Comparison of ENCODE assay signal across 2 cellular contexts in genomic region chr12:21118760-21119159, GRCh38.
TF ChIP-seq lines count a peak whose summit lies in the region.

No MANE protein-coding gene starts in this region.

TF ChIP-seq in A549, 52 proteins besides CTCF, POLR2A, EP300 and RAD21 (continued from another document):
- TF ChIP-seq JUNB (IDR thresholded peaks at IDR 0.05) (peak; percentile 34; the same call in 1 of the 2 replicates), HDAC2 (IDR thresholded peaks at IDR 0.05) (no peak), RARB (CRISPR knock-in tag; IDR thresholded peaks at IDR 0.05) (no peak), FOSB (CRISPR knock-in tag; IDR thresholded peaks at IDR 0.05) (no peak), ELK1 (IDR thresholded peaks at IDR 0.05; ENCODE audit: low read depth, low read length) (no peak), EHF (CRISPR knock-in tag; IDR thresholded peaks at IDR 0.05) (no peak), MAFK (IDR thresholded peaks at IDR 0.05; ENCODE audit: partially characterized antibody) (peak; percentile 67), NPAS2 (CRISPR knock-in tag; IDR thresholded peaks at IDR 0.05; ENCODE audit: borderline replicate concordance) (no peak), FOSL2 (IDR thresholded peaks at IDR 0.05) (0 out of 2 replicates have a peak, but pooled peaks have one; percentile 14), FOSL2 (CRISPR knock-in tag; IDR thresholded peaks at IDR 0.05) (peak; percentile 64), GATA3 (IDR thresholded peaks at IDR 0.05; ENCODE audit: borderline replicate concordance) (peak; percentile 22; the same call in 1 of the 2 replicates), POLR2AphosphoS2 (conservative IDR thresholded peaks at IDR 0.05; ENCODE audit: low read length) (no peak)

TF ChIP-seq in GM23338, 12 proteins besides CTCF, POLR2A, EP300 and RAD21:
- TF ChIP-seq ETS1 (IDR thresholded peaks at IDR 0.05) (no peak), REST (IDR thresholded peaks at IDR 0.05; ENCODE audit: unreplicated experiment) (no peak), ZNF331 (CRISPR knock-in tag; IDR thresholded peaks at IDR 0.05; ENCODE audit: low read depth) (no peak), POLR2AphosphoS5 (IDR thresholded peaks at IDR 0.05; ENCODE audit: low read depth) (no peak), STAT1 (IDR thresholded peaks at IDR 0.05; ENCODE audit: unreplicated experiment) (no peak), EZH2phosphoT487 (IDR thresholded peaks at IDR 0.05; ENCODE audit: unreplicated experiment) (no peak), EZH2 (IDR thresholded peaks at IDR 0.05; ENCODE audit: low read depth, unreplicated experiment) (no peak), ZNF462 (CRISPR knock-in tag; IDR thresholded peaks at IDR 0.05) (no peak), ZNF114 (CRISPR knock-in tag; IDR thresholded peaks at IDR 0.05) (no peak), JUNB (IDR thresholded peaks at IDR 0.05; ENCODE audit: unreplicated experiment) (no peak)
